1 cellular context compared by ENCODE assay signal in the genomic region with DNA sequence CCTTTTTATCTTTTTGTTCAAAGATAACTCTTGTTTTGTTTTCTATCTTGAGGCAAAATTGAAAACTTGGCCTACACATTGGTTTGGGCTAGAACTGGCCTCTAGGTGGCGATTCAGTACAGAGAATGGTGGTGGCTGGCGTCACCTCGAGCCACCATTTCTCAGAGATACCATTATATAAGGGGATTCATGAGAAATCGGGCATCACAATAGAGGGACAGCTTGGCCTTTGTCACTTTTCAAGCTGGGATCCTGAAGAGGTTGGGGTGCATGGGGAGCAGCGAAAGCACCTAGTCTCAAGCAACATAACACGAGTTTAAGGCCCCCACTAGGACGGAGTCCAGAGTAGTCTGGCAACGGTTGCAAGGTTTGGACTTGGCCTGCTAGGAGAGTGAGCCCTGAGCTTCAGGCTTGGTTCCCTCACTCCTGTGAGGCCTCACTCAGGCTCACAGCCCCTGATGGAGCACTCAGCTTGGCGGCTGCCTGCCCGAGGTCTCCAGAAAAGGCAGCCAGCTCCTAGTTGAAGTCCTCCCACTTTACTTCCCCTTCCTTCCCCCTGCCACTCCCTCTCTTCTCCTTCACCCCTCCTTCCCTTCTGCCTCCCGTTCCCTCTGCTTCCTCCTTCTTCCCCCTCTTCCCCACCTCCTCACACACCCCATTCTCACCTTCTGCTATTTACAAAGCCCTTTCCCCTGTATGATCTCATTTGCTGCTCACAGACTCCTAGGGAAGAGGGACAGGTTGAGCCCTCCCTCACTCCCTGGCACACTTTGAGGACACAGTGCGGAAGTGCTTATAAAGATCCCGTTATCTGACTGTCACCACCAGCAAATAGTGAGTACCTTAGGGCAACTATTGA.
TF ChIP-seq lines count a peak whose summit lies in the region.

No MANE protein-coding gene starts in this region.

TF ChIP-seq in HEK293, 187 proteins besides CTCF, POLR2A, EP300 and RAD21 (continued from another document):
- no peak for TF ChIP-seq ZNF23 (tag by site-specific recombination; IDR thresholded peaks at IDR 0.05; ENCODE audit: borderline replicate concordance)
- TF ChIP-seq ZNF548 (tag by site-specific recombination; IDR thresholded peaks at IDR 0.05) = no peak
- TF ChIP-seq ZNF121 (tag by site-specific recombination; IDR thresholded peaks at IDR 0.05) = no peak
- no peak for TF ChIP-seq SP2 (tag by site-specific recombination; IDR thresholded peaks at IDR 0.05)
- TF ChIP-seq ZNF768 (tag by site-specific recombination; IDR thresholded peaks at IDR 0.05) = no peak
- TF ChIP-seq ZNF843 (tag by site-specific recombination; IDR thresholded peaks at IDR 0.05) = no peak
- TF ChIP-seq, protein P1, sequence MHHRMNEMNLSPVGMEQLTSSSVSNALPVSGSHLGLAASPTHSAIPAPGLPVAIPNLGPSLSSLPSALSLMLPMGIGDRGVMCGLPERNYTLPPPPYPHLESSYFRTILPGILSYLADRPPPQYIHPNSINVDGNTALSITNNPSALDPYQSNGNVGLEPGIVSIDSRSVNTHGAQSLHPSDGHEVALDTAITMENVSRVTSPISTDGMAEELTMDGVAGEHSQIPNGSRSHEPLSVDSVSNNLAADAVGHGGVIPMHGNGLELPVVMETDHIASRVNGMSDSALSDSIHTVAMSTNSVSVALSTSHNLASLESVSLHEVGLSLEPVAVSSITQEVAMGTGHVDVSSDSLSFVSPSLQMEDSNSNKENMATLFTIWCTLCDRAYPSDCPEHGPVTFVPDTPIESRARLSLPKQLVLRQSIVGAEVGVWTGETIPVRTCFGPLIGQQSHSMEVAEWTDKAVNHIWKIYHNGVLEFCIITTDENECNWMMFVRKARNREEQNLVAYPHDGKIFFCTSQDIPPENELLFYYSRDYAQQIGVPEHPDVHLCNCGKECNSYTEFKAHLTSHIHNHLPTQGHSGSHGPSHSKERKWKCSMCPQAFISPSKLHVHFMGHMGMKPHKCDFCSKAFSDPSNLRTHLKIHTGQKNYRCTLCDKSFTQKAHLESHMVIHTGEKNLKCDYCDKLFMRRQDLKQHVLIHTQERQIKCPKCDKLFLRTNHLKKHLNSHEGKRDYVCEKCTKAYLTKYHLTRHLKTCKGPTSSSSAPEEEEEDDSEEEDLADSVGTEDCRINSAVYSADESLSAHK (tag by site-specific recombination; IDR thresholded peaks at IDR 0.05) = no peak
- no peak for TF ChIP-seq OSR2 (tag by site-specific recombination; IDR thresholded peaks at IDR 0.05)
- no peak for TF ChIP-seq ZNF701 (tag by site-specific recombination; IDR thresholded peaks at IDR 0.05)
- TF ChIP-seq ZNF114 (tag by site-specific recombination; IDR thresholded peaks at IDR 0.05) = no peak
- TF ChIP-seq, protein P2, sequence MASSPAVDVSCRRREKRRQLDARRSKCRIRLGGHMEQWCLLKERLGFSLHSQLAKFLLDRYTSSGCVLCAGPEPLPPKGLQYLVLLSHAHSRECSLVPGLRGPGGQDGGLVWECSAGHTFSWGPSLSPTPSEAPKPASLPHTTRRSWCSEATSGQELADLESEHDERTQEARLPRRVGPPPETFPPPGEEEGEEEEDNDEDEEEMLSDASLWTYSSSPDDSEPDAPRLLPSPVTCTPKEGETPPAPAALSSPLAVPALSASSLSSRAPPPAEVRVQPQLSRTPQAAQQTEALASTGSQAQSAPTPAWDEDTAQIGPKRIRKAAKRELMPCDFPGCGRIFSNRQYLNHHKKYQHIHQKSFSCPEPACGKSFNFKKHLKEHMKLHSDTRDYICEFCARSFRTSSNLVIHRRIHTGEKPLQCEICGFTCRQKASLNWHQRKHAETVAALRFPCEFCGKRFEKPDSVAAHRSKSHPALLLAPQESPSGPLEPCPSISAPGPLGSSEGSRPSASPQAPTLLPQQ (tag by site-specific recombination; IDR thresholded peaks at IDR 0.05) = no peak
- TF ChIP-seq ZNF223 (tag by site-specific recombination; IDR thresholded peaks at IDR 0.05) = no peak
- TF ChIP-seq ZSCAN30 (tag by site-specific recombination; IDR thresholded peaks at IDR 0.05) = peak; percentile 37; the same call in 1 of the 2 replicates
- 0 out of 2 replicates have a peak, but pooled peaks have one; percentile 10 for TF ChIP-seq ZNF133 (tag by site-specific recombination; IDR thresholded peaks at IDR 0.05)
- TF ChIP-seq ZNF221 (tag by site-specific recombination; IDR thresholded peaks at IDR 0.05; ENCODE audit: borderline replicate concordance) = no peak
- TF ChIP-seq ZNF664 (tag by site-specific recombination; IDR thresholded peaks at IDR 0.05) = no peak
- TF ChIP-seq ZNF747 (tag by site-specific recombination; IDR thresholded peaks at IDR 0.05) = no peak
- TF ChIP-seq, protein P3, sequence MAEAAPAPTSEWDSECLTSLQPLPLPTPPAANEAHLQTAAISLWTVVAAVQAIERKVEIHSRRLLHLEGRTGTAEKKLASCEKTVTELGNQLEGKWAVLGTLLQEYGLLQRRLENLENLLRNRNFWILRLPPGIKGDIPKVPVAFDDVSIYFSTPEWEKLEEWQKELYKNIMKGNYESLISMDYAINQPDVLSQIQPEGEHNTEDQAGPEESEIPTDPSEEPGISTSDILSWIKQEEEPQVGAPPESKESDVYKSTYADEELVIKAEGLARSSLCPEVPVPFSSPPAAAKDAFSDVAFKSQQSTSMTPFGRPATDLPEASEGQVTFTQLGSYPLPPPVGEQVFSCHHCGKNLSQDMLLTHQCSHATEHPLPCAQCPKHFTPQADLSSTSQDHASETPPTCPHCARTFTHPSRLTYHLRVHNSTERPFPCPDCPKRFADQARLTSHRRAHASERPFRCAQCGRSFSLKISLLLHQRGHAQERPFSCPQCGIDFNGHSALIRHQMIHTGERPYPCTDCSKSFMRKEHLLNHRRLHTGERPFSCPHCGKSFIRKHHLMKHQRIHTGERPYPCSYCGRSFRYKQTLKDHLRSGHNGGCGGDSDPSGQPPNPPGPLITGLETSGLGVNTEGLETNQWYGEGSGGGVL (tag by site-specific recombination; IDR thresholded peaks at IDR 0.05) = peak; percentile 94
- no peak for TF ChIP-seq HOXA7 (CRISPR knock-in tag; IDR thresholded peaks at IDR 0.05; ENCODE audit: borderline replicate concordance)
- no peak for TF ChIP-seq SP3 (tag by site-specific recombination; IDR thresholded peaks at IDR 0.05)
- no peak for TF ChIP-seq GLIS1 (tag by site-specific recombination; IDR thresholded peaks at IDR 0.05)
- no peak for TF ChIP-seq KLF8 (tag by site-specific recombination; IDR thresholded peaks at IDR 0.05)
- TF ChIP-seq ZNF654 (tag by site-specific recombination; IDR thresholded peaks at IDR 0.05; ENCODE audit: low read depth) = peak; percentile 93
